Comparison of ENCODE assay signal across 2 cellular contexts in genomic region chr14:50605776-50606175, GRCh38.
A peak's percentile ranks its signal among the peaks of the same experiment; 100 is the strongest.
TF ChIP-seq lines count a peak whose summit lies in the region.

No MANE protein-coding gene starts in this region.

TF ChIP-seq in liver, 16 proteins besides CTCF, POLR2A, EP300 and RAD21:
- TF ChIP-seq NR2F2 (IDR thresholded peaks at IDR 0.05): peak; percentile 8
- no peak for TF ChIP-seq EGR1 (IDR thresholded peaks at IDR 0.05; ENCODE audit: low read depth in 2 of 2)
TF ChIP-seq in liver: peak in this region for 1.

TF ChIP-seq in HepG2, 621 proteins besides CTCF, POLR2A, EP300 and RAD21:
- no peak for TF ChIP-seq ZNF329 (CRISPR knock-in tag; IDR thresholded peaks at IDR 0.05; ENCODE audit: low read depth)
- TF ChIP-seq, protein P1, sequence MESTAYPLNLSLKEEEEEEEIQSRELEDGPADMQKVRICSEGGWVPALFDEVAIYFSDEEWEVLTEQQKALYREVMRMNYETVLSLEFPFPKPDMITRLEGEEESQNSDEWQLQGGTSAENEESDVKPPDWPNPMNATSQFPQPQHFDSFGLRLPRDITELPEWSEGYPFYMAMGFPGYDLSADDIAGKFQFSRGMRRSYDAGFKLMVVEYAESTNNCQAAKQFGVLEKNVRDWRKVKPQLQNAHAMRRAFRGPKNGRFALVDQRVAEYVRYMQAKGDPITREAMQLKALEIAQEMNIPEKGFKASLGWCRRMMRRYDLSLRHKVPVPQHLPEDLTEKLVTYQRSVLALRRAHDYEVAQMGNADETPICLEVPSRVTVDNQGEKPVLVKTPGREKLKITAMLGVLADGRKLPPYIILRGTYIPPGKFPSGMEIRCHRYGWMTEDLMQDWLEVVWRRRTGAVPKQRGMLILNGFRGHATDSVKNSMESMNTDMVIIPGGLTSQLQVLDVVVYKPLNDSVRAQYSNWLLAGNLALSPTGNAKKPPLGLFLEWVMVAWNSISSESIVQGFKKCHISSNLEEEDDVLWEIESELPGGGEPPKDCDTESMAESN (CRISPR knock-in tag; conservative IDR thresholded peaks at IDR 0.05): no peak
- no peak for TF ChIP-seq ZNF609 (CRISPR knock-in tag; IDR thresholded peaks at IDR 0.05; ENCODE audit: borderline replicate concordance)
- no peak for TF ChIP-seq MZF1 (CRISPR knock-in tag; IDR thresholded peaks at IDR 0.05; ENCODE audit: borderline replicate concordance)
- no peak for TF ChIP-seq ZNF7 (CRISPR knock-in tag; IDR thresholded peaks at IDR 0.05)
- no peak for TF ChIP-seq ZNF407 (CRISPR knock-in tag; IDR thresholded peaks at IDR 0.05; ENCODE audit: not compliant biosample characterization)
- TF ChIP-seq CC2D1A (CRISPR knock-in tag; IDR thresholded peaks at IDR 0.05): no peak
- no peak for TF ChIP-seq ZNF441 (CRISPR knock-in tag; IDR thresholded peaks at IDR 0.05; ENCODE audit: borderline replicate concordance)
- no peak for TF ChIP-seq ERF (CRISPR knock-in tag; IDR thresholded peaks at IDR 0.05)
- no peak for TF ChIP-seq KDM1A (CRISPR knock-in tag; IDR thresholded peaks at IDR 0.05)
- TF ChIP-seq ZNF788 (CRISPR knock-in tag; IDR thresholded peaks at IDR 0.05; ENCODE audit: borderline replicate concordance): no peak
- TF ChIP-seq, protein P2, sequence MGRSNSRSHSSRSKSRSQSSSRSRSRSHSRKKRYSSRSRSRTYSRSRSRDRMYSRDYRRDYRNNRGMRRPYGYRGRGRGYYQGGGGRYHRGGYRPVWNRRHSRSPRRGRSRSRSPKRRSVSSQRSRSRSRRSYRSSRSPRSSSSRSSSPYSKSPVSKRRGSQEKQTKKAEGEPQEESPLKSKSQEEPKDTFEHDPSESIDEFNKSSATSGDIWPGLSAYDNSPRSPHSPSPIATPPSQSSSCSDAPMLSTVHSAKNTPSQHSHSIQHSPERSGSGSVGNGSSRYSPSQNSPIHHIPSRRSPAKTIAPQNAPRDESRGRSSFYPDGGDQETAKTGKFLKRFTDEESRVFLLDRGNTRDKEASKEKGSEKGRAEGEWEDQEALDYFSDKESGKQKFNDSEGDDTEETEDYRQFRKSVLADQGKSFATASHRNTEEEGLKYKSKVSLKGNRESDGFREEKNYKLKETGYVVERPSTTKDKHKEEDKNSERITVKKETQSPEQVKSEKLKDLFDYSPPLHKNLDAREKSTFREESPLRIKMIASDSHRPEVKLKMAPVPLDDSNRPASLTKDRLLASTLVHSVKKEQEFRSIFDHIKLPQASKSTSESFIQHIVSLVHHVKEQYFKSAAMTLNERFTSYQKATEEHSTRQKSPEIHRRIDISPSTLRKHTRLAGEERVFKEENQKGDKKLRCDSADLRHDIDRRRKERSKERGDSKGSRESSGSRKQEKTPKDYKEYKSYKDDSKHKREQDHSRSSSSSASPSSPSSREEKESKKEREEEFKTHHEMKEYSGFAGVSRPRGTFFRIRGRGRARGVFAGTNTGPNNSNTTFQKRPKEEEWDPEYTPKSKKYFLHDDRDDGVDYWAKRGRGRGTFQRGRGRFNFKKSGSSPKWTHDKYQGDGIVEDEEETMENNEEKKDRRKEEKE (IDR thresholded peaks at IDR 0.05): no peak
- TF ChIP-seq, protein P3, sequence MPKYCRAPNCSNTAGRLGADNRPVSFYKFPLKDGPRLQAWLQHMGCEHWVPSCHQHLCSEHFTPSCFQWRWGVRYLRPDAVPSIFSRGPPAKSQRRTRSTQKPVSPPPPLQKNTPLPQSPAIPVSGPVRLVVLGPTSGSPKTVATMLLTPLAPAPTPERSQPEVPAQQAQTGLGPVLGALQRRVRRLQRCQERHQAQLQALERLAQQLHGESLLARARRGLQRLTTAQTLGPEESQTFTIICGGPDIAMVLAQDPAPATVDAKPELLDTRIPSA (CRISPR knock-in tag; IDR thresholded peaks at IDR 0.05; ENCODE audit: borderline replicate concordance): no peak
- TF ChIP-seq ZNF766 (CRISPR knock-in tag; IDR thresholded peaks at IDR 0.05; ENCODE audit: borderline replicate concordance): no peak
- no peak for TF ChIP-seq ZNF841 (CRISPR knock-in tag; IDR thresholded peaks at IDR 0.05; ENCODE audit: borderline replicate concordance)
TF ChIP-seq in HepG2: peak in this region for 0.
